In genomic region chr17:38746893-38747384, GRCh38 we compare ENCODE assay signal across 1 cellular context.
TF ChIP-seq lines count a peak whose summit lies in the region.

No MANE protein-coding gene starts in this region.

TF ChIP-seq in HepG2, 621 proteins besides CTCF, POLR2A, EP300 and RAD21 (continued from another document):
- TF ChIP-seq RARG (CRISPR knock-in tag; IDR thresholded peaks at IDR 0.05; ENCODE audit: low read depth) (no peak), ATF7 (IDR thresholded peaks at IDR 0.05) (no peak), ATF7 (CRISPR knock-in tag; IDR thresholded peaks at IDR 0.05) (no peak)
TF ChIP-seq in HepG2: peak in this region for 19.
